Comparison of ENCODE assay signal across 1 cellular context in genomic region chr7:122304604-122304975, GRCh38.
TF ChIP-seq lines count a peak whose summit lies in the region.

Gene FEZF1 (minus strand): TSS chr7:122304750. CDS start chr7:122304437, 313 bp downstream.

TF ChIP-seq in HEK293, 187 proteins besides CTCF, POLR2A, EP300 and RAD21 (continued from another document):
- TF ChIP-seq ZNF692 (tag by site-specific recombination; IDR thresholded peaks at IDR 0.05) (no peak), ZNF416 (tag by site-specific recombination; IDR thresholded peaks at IDR 0.05) (no peak), ZNF501 (tag by site-specific recombination; IDR thresholded peaks at IDR 0.05) (0 out of 2 replicates have a peak, but pooled peaks have one; percentile 5), ZNF629 (tag by site-specific recombination; IDR thresholded peaks at IDR 0.05) (0 out of 2 replicates have a peak, but pooled peaks have one; percentile 41), ZFP3 (tag by site-specific recombination; IDR thresholded peaks at IDR 0.05; ENCODE audit: low read depth) (no peak), KLF9 (tag by site-specific recombination; IDR thresholded peaks at IDR 0.05; ENCODE audit: low read depth) (peak; percentile 52), ZNF146 (tag by site-specific recombination; IDR thresholded peaks at IDR 0.05) (peak; percentile 63; the same call in 1 of the 2 replicates), PRDM6 (tag by site-specific recombination; IDR thresholded peaks at IDR 0.05) (peak; percentile 67), KLF16 (tag by site-specific recombination; IDR thresholded peaks at IDR 0.05) (peak; percentile 38; the same call in 1 of the 2 replicates), ZNF596 (tag by site-specific recombination; IDR thresholded peaks at IDR 0.05) (no peak), SP3 (tag by site-specific recombination; IDR thresholded peaks at IDR 0.05) (peak; percentile 81), ZFHX2 (tag by site-specific recombination; conservative IDR thresholded peaks at IDR 0.05) (0 out of 2 replicates have a peak, but pooled peaks have one; percentile 4), MYNN (tag by site-specific recombination; IDR thresholded peaks at IDR 0.05; ENCODE audit: borderline replicate concordance) (no peak), ZBTB21 (tag by site-specific recombination; IDR thresholded peaks at IDR 0.05) (0 out of 2 replicates have a peak, but pooled peaks have one; percentile 10)
